ENCODE assay signal across 24 cellular contexts in the genomic region with DNA sequence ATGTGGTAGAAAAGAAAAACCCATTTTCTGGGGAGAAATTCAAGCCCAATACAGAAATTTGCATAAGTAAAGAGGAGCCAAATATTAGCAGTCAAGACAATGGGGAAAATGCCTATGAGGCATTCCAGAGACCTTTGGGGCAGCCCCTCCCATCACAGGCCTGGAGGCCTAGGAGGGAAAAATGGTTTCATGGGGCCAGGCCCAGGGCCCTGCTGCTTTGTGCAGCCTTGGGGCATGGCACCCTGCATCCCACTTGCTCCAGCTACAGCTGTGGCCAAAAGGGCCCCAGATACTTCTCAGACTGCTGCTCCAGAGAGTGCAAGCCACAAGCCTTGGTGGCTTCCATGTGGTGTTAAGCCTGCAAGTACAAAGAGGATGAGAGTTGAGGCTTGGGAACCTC.
"Had no signal": no experiment of that assay in that cellular context is flagged by ENCODE, and none has a peak within 500 bp of the region (broad histone marks: within the 10 kb centered on the region; RNA-seq: fewer than 3 reads in every experiment).

No MANE protein-coding gene starts in this region.

- H3K4me2 ChIP-seq: SK-N-SH had no signal

- H3K4me3 ChIP-seq: MG63 had no signal

- H3K36me3 ChIP-seq: MG63 had no signal

- ATAC-seq: Panc1, PC-3, T-cell had no signal

- H3K27me3 Mint-ChIP-seq: T-cell had no signal

- DNase-seq: Karpas-422, KG1, MG63, NCI-H1092, NCI-H1105 treated with DMSO at 0.1 percent for 48 hours, NCI-H1417 treated with DMSO at 0.1 percent for 48 hours, NCI-H146, NCI-H1694 treated with DMSO at 0.1 percent for 48 hours, NCI-H1930, NCI-H2081, NCI-H2107, NCI-H2227 treated with DMSO at 0.1 percent for 48 hours, NCI-H446, NCI-H510A, NCI-H524 treated with DMSO at 0.1 percent for 48 hours, NCI-H69, NCI-H774, PC-3, SHP77, SK-N-SH, SW 1271, T-cell had no signal

- H3K4me1 Mint-ChIP-seq: T-cell had no signal

- H3K27ac ChIP-seq: RWPE1 had no signal

- H3K36me3 Mint-ChIP-seq: T-cell had no signal

- H3K9me3 ChIP-seq: MG63 had no signal

- H3K27me3 ChIP-seq: MG63 had no signal

- H3K4me3 Mint-ChIP-seq: T-cell had no signal

- H3K27ac Mint-ChIP-seq: T-cell had no signal
